Comparison of ENCODE assay signal across 14 cellular contexts in genomic region chr22:43921361-43921760, GRCh38. TPM values are rescaled to one million over a fixed set of nuclear protein-coding genes. Genes with fewer than 3 reads are reported as not detected.
DNase-seq lines count a peak whose midpoint lies in the region; ATAC-seq and TF ChIP-seq lines count a peak whose summit lies in the region.
"Had no signal": no experiment of that assay in that cellular context is flagged by ENCODE, and none has a peak within 500 bp of the region (broad histone marks: within the 10 kb centered on the region; RNA-seq: fewer than 3 reads in every experiment).

No MANE protein-coding gene starts in this region.

- no peak overlapping the region for H3K4me3 ChIP-seq in NB4 (ENCODE audit: low read depth, low read length)
- no peak overlapping the region for H3K4me3 ChIP-seq in choroid plexus epithelial cell (ENCODE audit: low read depth, low read length)

- H3K4me1 Mint-ChIP-seq in H9, result peaks cover 29 to 31% of the 10 kb centered on the region in 2 experiments

- H3K9me3 Mint-ChIP-seq in H9, result no peaks in the 10 kb centered on the region; a peak in 1 of 5 replicates
- H3K9me3 Mint-ChIP-seq: activated T-helper 1 cell treated with anti-CD3 and anti-CD28 coated beads, Interleukin-12 subunit alpha, Interleukin-12 subunit beta, Interleukin-2, Interleukin-4 antibody, amounts not matched to agents 30 ng/mL and 10 ng/mL and 1 ng/mL, durations not matched to agents 14 hours and 24 hours and 36 hours; CD4-positive, CD25-positive, alpha-beta regulatory T cell; stimulated activated naive B cell treated with anti-CD40 and anti-IgM and Interleukin-4, amounts not matched to agents 10 μg/mL and 1 μg/mL and 100 μg/mL, for 72 hours had no signal

- no peak overlapping the region for H4K5ac ChIP-seq in H9 (ENCODE audit: insufficient read length, low read depth, low read length)

- no peak overlapping the region for H3K18ac ChIP-seq in H9 (ENCODE audit: insufficient read length, low read depth, low read length)

- H3K9me3 ChIP-seq in H9 (ENCODE audit: control insufficient read depth, low read depth, low read length), result no peaks in the 10 kb centered on the region

- H4K8ac ChIP-seq in H9 (replicated peaks; ENCODE audit: insufficient read length, low read depth, low read length), result no peak overlapping the region

- H2BK5ac ChIP-seq in H9 (ENCODE audit: insufficient read length, low read length), result no peak overlapping the region

- H3K14ac ChIP-seq in H9 (ENCODE audit: insufficient read depth, low read length), result no peak overlapping the region; the same call in 1 of the 2 replicates

- no peak overlapping the region for H2BK120ac ChIP-seq in H9 (ENCODE audit: low read depth, low read length, poor library complexity, severe bottlenecking)

- peaks cover 3% of the 10 kb centered on the region; the same call in 1 of the 2 replicates for H3K4me1 ChIP-seq in H9 (ENCODE audit: insufficient read depth, low read length)

- H2AK5ac ChIP-seq in H9 (ENCODE audit: insufficient read length, low read length), result no peak overlapping the region

- H4K20me1 ChIP-seq in H9 (ENCODE audit: control insufficient read depth, insufficient read depth, insufficient read length), result no peaks in the 10 kb centered on the region

- no peak overlapping the region for H2AFZ ChIP-seq in H9 (ENCODE audit: low read length)

- DNase-seq in COLO829 (ENCODE audit: low spot score) (peak; percentile 26), NB4 (ENCODE audit: low read depth) (peak; percentile 20), choroid plexus epithelial cell (ENCODE audit: low read depth) (peak; percentile 38), myocyte (ENCODE audit: low read depth) (peak; percentile 98), left colon (no peak), NCI-H2196 treated with DMSO at 0.1 percent for 48 hours (lab: John Stamatoyannopoulos, UW; ENCODE audit: unreplicated experiment) (no peak), H9 (no peak)
- no peak for DNase-seq in activated CD4-positive, CD25-positive, alpha-beta regulatory T cell (lab: John Stamatoyannopoulos, UW)
- DNase-seq: CD4-positive, CD25-positive, alpha-beta regulatory T cell; cortex of kidney; naive B cell; stimulated activated naive B cell treated with anti-CD40 and anti-IgM and Interleukin-4, amounts not matched to agents 10 μg/mL and 1 μg/mL and 100 μg/mL, for 72 hours had no signal

- H3K56ac ChIP-seq in H9 (ENCODE audit: insufficient read length, low read depth, low read length), result no peak overlapping the region

- no peak overlapping the region for H3T11ph ChIP-seq in H9 (ENCODE audit: low read length)

- no peak overlapping the region for H3K23ac ChIP-seq in H9 (ENCODE audit: insufficient read length, low read depth, low read length)

- H3K4me3 Mint-ChIP-seq in H9, result no peak overlapping the region
- H3K4me3 Mint-ChIP-seq: activated T-helper 1 cell treated with anti-CD3 and anti-CD28 coated beads, Interleukin-12 subunit alpha, Interleukin-12 subunit beta, Interleukin-2, Interleukin-4 antibody, amounts not matched to agents 30 ng/mL and 10 ng/mL and 1 ng/mL, durations not matched to agents 14 hours and 24 hours and 36 hours; stimulated activated naive B cell treated with anti-CD40 and anti-IgM and Interleukin-4, amounts not matched to agents 10 μg/mL and 1 μg/mL and 100 μg/mL, for 72 hours had no signal

- no peak for TF ChIP-seq POLR2A in NB4 (IDR thresholded peaks at IDR 0.05; ENCODE audit: extremely low read depth, insufficient read length)

- H3K27me3 Mint-ChIP-seq in H9 (ENCODE audit: low read depth), result peaks cover 14% of the 10 kb centered on the region

- H3K27ac ChIP-seq in H9 (ENCODE audit: insufficient read length, low read depth, low read length), result no peak overlapping the region

- no peaks in the 10 kb centered on the region; the same call in 1 of the 2 replicates for H3K79me2 ChIP-seq in H9 (ENCODE audit: insufficient read depth, low read length)

- H3K27me3 ChIP-seq in H9 (ENCODE audit: insufficient read depth, low read length), result no peaks in the 10 kb centered on the region

- H3K4ac ChIP-seq in H9 (ENCODE audit: low read depth, low read length), result no peak overlapping the region

- ATAC-seq in left colon, result no peak
- ATAC-seq: stimulated activated naive B cell treated with anti-CD40 and anti-IgM and Interleukin-4, amounts not matched to agents 10 μg/mL and 1 μg/mL and 100 μg/mL, for 72 hours had no signal

- peaks cover 2 to 4% (median 3%) of the 10 kb centered on the region in 3 experiments; a peak in 5 of 7 replicates for H3K36me3 Mint-ChIP-seq in H9 (ENCODE audit: insufficient read depth in 1 of 3, low read depth in 3 of 3)
- H3K36me3 Mint-ChIP-seq: CD4-positive, CD25-positive, alpha-beta regulatory T cell; naive B cell had no signal

- no peak overlapping the region for H2BK12ac ChIP-seq in H9 (ENCODE audit: insufficient read length, low read depth, low read length)

- no peak overlapping the region for H3K27ac Mint-ChIP-seq in H9
- H3K27ac Mint-ChIP-seq: activated T-helper 1 cell treated with anti-CD3 and anti-CD28 coated beads, Interleukin-12 subunit alpha, Interleukin-12 subunit beta, Interleukin-2, Interleukin-4 antibody, amounts not matched to agents 30 ng/mL and 10 ng/mL and 1 ng/mL, durations not matched to agents 14 hours and 24 hours and 36 hours; CD4-positive, CD25-positive, alpha-beta regulatory T cell; stimulated activated naive B cell treated with anti-CD40 and anti-IgM and Interleukin-4, amounts not matched to agents 10 μg/mL and 1 μg/mL and 100 μg/mL, for 72 hours had no signal

- no CpG with 5 or more reads among the region's 4 CpGs for WGBS in H9 (ENCODE audit: extremely low coverage, insufficient read length, low lambda C conversion rate)

- H2BK20ac ChIP-seq in H9 (ENCODE audit: low read depth, low read length, poor library complexity, severe bottlenecking), result no peak overlapping the region

- no peak overlapping the region for H3K4me2 ChIP-seq in H9 (ENCODE audit: insufficient read depth, insufficient read length, low read length)

- H2BK15ac ChIP-seq in H9 (ENCODE audit: low read depth, low read length), result no peak overlapping the region

- no peak overlapping the region for H4K91ac ChIP-seq in H9 (ENCODE audit: insufficient read length, low read depth, low read length)

- H3K23me2 ChIP-seq in H9 (ENCODE audit: insufficient read length, low read depth, low read length, poor library complexity, severe bottlenecking), result peaks cover 3% of the 10 kb centered on the region

- H3K79me1 ChIP-seq in H9 (ENCODE audit: insufficient read depth, low read depth, low read length, poor library complexity, severe bottlenecking), result no peaks in the 10 kb centered on the region

- H3K9ac ChIP-seq in H9 (ENCODE audit: extremely low read depth, insufficient read length, low read length), result no peak overlapping the region

- intact Hi-C loops in left colon (cut with DNase I, micrococcal nuclease), result no loop called here

- no peak for TF ChIP-seq CTCF in NB4 (IDR thresholded peaks at IDR 0.05; ENCODE audit: low read depth, low read length)
- no peak for TF ChIP-seq CTCF in choroid plexus epithelial cell (conservative IDR thresholded peaks at IDR 0.05; ENCODE audit: low read depth, low read length)
- TF ChIP-seq CTCF in H9 (conservative IDR thresholded peaks at IDR 0.05), result no peak

RNA-seq across cellular contexts. Expression of gene PNPLA3, which starts 2.2 kb away (rescaled TPM):
- total RNA-seq in myocyte (25.0 and 34.5 TPM in 2 replicates), left colon (1 to 10 TPM in 1 of 2 donors, under 1 TPM in 1; 0.14 to 2.0 TPM), H9 (2021) (16.5 and 17.5 TPM in 2 replicates)
- 28.4 TPM for polyA plus RNA-seq in myocyte (2012)
- total RNA-seq: CD4-positive, CD25-positive, alpha-beta regulatory T cell; OCI-LY7 had no signal
- polyA plus RNA-seq: CD4-positive, CD25-positive, alpha-beta regulatory T cell had no signal

RNA-seq across cellular contexts. Expression of gene PNPLA5, which starts 29.5 kb away (rescaled TPM):
- not detected in 2 replicates for total RNA-seq in myocyte
- 0.13 TPM for polyA plus RNA-seq in myocyte (2012)
- total RNA-seq in left colon, result not detected
- 5.2 and 5.5 TPM in 2 replicates for total RNA-seq in H9 (2021)
- total RNA-seq: activated T-helper 1 cell treated with anti-CD3 and anti-CD28 coated beads, Interleukin-12 subunit alpha, Interleukin-12 subunit beta, Interleukin-2, Interleukin-4 antibody, amounts not matched to agents 30 ng/mL and 10 ng/mL and 1 ng/mL, durations not matched to agents 14 hours and 24 hours and 36 hours; CD4-positive, CD25-positive, alpha-beta regulatory T cell had no signal
- polyA plus RNA-seq: CD4-positive, CD25-positive, alpha-beta regulatory T cell had no signal

RNA-seq across cellular contexts. Expression of gene SAMM50, which starts 33.9 kb away (rescaled TPM):
- 32.6 and 34.8 TPM in 2 replicates for total RNA-seq in myocyte
- 42.9 TPM for polyA plus RNA-seq in myocyte (2012)
- total RNA-seq in left colon, result 10 to 100 TPM; 47.1 to 59.3 TPM
- 56.6 and 57.2 TPM in 2 replicates for total RNA-seq in H9 (2021)

RNA-seq across cellular contexts. Expression of gene SULT4A1, which starts 59.0 kb away (rescaled TPM):
- 0.36 TPM in 1 of 2 replicates, not detected in the other for total RNA-seq in myocyte
- 0.20 TPM for polyA plus RNA-seq in myocyte (2012)
- total RNA-seq in left colon, result under 1 TPM; 0.15 to 0.28 TPM
- total RNA-seq in H9 (2021), result 15.0 and 16.2 TPM in 2 replicates
- total RNA-seq: activated T-helper 1 cell treated with anti-CD3 and anti-CD28 coated beads, Interleukin-12 subunit alpha, Interleukin-12 subunit beta, Interleukin-2, Interleukin-4 antibody, amounts not matched to agents 30 ng/mL and 10 ng/mL and 1 ng/mL, durations not matched to agents 14 hours and 24 hours and 36 hours; CD4-positive, CD25-positive, alpha-beta regulatory T cell; OCI-LY7 had no signal
- polyA plus RNA-seq: CD4-positive, CD25-positive, alpha-beta regulatory T cell had no signal

Comparison
In these comparisons a context has a peak if more than half of its experiments do, and no peak if none do; other contexts are left out.
1. DNase-seq: peak in COLO829 (single experiment), NB4 (single experiment), choroid plexus epithelial cell (single experiment) and myocyte (single experiment); none in left colon (0 of 2), NCI-H2196 treated with DMSO at 0.1 percent for 48 hours (single experiment), activated CD4-positive, CD25-positive, alpha-beta regulatory T cell (0 of 4) and H9 (single experiment).